ENCODE assay signal across 13 cellular contexts in the genomic region with DNA sequence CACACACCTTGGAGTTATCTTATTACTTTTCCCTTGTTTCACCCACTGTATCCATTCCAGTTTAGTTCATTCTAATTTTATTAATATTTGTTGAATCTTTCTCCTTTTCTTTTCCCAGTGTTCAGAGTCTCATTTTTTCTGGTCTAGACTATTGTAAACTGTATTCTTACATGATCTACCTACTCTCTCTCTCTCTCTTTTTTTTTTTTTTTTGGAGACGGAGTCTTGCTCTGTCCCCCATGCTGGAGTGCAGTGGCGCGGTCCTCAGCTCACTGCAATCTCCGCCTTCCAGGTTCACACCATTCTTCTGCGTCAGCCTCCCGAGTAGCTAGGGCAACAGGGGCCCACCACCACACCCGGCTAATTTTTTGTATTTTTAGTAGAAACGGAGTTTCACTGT. TPM values are rescaled to one million over a fixed set of nuclear protein-coding genes. Genes with fewer than 3 reads are reported as not detected.
A peak's percentile ranks its signal among the peaks of the same experiment; 100 is the strongest.
DNase-seq lines count a peak whose midpoint lies in the region; ATAC-seq and TF ChIP-seq lines count a peak whose summit lies in the region.
"Had no signal": no experiment of that assay in that cellular context is flagged by ENCODE, and none has a peak within 500 bp of the region (broad histone marks: within the 10 kb centered on the region; RNA-seq: fewer than 3 reads in every experiment).

No MANE protein-coding gene starts in this region.

- H3K4me1 Mint-ChIP-seq in CD4-positive, alpha-beta T cell (ENCODE audit: low read depth) = peaks cover 60% of the 10 kb centered on the region
- peaks cover 58% of the 10 kb centered on the region for H3K4me1 Mint-ChIP-seq in central memory CD8-positive, alpha-beta T cell

- no peaks in the 10 kb centered on the region for H3K9me2 ChIP-seq in neural cell (ENCODE audit: insufficient read depth, low read length)

- peak overlapping the region; percentile 89 for H3K4me2 ChIP-seq in neural cell (ENCODE audit: low read length)

- intact Hi-C loops in CD4-positive, alpha-beta T cell (cut with DNase I, micrococcal nuclease) = loop anchor here (2.0 kb wide), 2 partner anchors 53 to 293 kb away; no protein-coding TSS in a partner anchor

- H3K9ac ChIP-seq in neural cell (ENCODE audit: low read length) = no peak overlapping the region

- no peaks in the 10 kb centered on the region for H3K36me3 ChIP-seq in neural cell (ENCODE audit: insufficient read depth, low read length)

- CTCF ChIA-PET in CD4-positive, alpha-beta T cell (lab: Charles Lee) = no interaction called here

- no peaks in the 10 kb centered on the region for H3K9me3 Mint-ChIP-seq in CD4-positive, alpha-beta T cell
- H3K9me3 Mint-ChIP-seq in central memory CD8-positive, alpha-beta T cell = no peaks in the 10 kb centered on the region

- TF ChIP-seq CTCF in CD4-positive, alpha-beta T cell (IDR thresholded peaks at IDR 0.05) = no peak
- TF ChIP-seq CTCF in NB4 (IDR thresholded peaks at IDR 0.05; ENCODE audit: low read depth, low read length) (no peak), neural cell (IDR thresholded peaks at IDR 0.05; ENCODE audit: poor library complexity, severe bottlenecking) (no peak)

- H3F3A ChIP-seq in neural cell (ENCODE audit: insufficient read depth, low read length, poor library complexity, severe bottlenecking) = no peaks in the 10 kb centered on the region

- no peak for TF ChIP-seq RAD21 in neural cell (conservative IDR thresholded peaks at IDR 0.05)

- H3K4me3 ChIP-seq in NB4 (ENCODE audit: low read depth, low read length) (peak overlapping the region; percentile 99), neural cell (ENCODE audit: low read length) (peak overlapping the region; percentile 80)
- H3K4me3 ChIP-seq: mucosa of descending colon had no signal

- no peak overlapping the region for H3K27ac ChIP-seq in CD4-positive, alpha-beta T cell (ENCODE audit: low read depth, low read length)
- no peak overlapping the region for H3K27ac ChIP-seq in neural cell (ENCODE audit: low read length)

- DNase-seq in CD4-positive, alpha-beta T cell = no peak
- DNase-seq in NB4 (ENCODE audit: low read depth) = no peak
- DNase-seq in central memory CD8-positive, alpha-beta T cell (ENCODE audit: low spot score in 2 of 2) = no peak
- no peak for DNase-seq in dermis blood vessel endothelial cell
- DNase-seq in RKO (ENCODE audit: low spot score) = no peak
- no peak for DNase-seq in activated effector memory CD4-positive, alpha-beta T cell treated with anti-CD3 and anti-CD28 coated beads, Interleukin-2, amount 50 U/mL, for 16 hours
- DNase-seq: adrenal gland, mucosa of descending colon, NCI-H187 had no signal

- TF ChIP-seq EP300 in neural cell (conservative IDR thresholded peaks at IDR 0.05; ENCODE audit: poor library complexity, severe bottlenecking) = no peak

- no peak for ATAC-seq in CD4-positive, alpha-beta T cell (ENCODE audit: poor library complexity)
- no peak for ATAC-seq in central memory CD8-positive, alpha-beta T cell (replicated peaks; ENCODE audit: extremely low read depth, poor library complexity, severe bottlenecking)
- no peak for ATAC-seq in GM19397 (IDR thresholded peaks at IDR 0.05; ENCODE audit: unreplicated experiment)
- ATAC-seq: activated CD4-positive, CD25-positive, alpha-beta regulatory T cell treated with anti-CD3 and anti-CD28 coated beads, Interleukin-2, amount 50 U/mL, for 24 hours; mucosa of descending colon; Panc1 had no signal

- H3K79me2 ChIP-seq in neural cell (replicated peaks; ENCODE audit: insufficient read depth, low read length) = peaks cover 23% of the 10 kb centered on the region

- peak overlapping the region; percentile 3 for H3K27ac Mint-ChIP-seq in CD4-positive, alpha-beta T cell
- peak overlapping the region; percentile 100 for H3K27ac Mint-ChIP-seq in central memory CD8-positive, alpha-beta T cell (ENCODE audit: low read depth)

- H3K9me3 ChIP-seq in CD4-positive, alpha-beta T cell (ENCODE audit: control insufficient read depth, low read length) = no peaks in the 10 kb centered on the region
- no peaks in the 10 kb centered on the region for H3K9me3 ChIP-seq in neural cell (ENCODE audit: low read length)
- H3K9me3 ChIP-seq: adrenal gland, mucosa of descending colon had no signal

- no peaks in the 10 kb centered on the region for H3K27me3 Mint-ChIP-seq in CD4-positive, alpha-beta T cell
- no peaks in the 10 kb centered on the region for H3K27me3 Mint-ChIP-seq in central memory CD8-positive, alpha-beta T cell

- POLR2A ChIA-PET in CD4-positive, alpha-beta T cell (lab: Charles Lee) = interaction anchor here (3.3 kb wide), 1 partner anchor 295 kb away, joined by 37 read pairs; a partner anchor contains a TSS

- H3K36me3 Mint-ChIP-seq in CD4-positive, alpha-beta T cell (ENCODE audit: low read depth) = peaks cover 57% of the 10 kb centered on the region
- H3K36me3 Mint-ChIP-seq in central memory CD8-positive, alpha-beta T cell (ENCODE audit: insufficient read depth) = peaks cover 34% of the 10 kb centered on the region

- no peak overlapping the region for H2AFZ ChIP-seq in neural cell (ENCODE audit: low read depth, low read length)

- H3K27me3 ChIP-seq in CD4-positive, alpha-beta T cell (ENCODE audit: control insufficient read depth, insufficient read depth, low read length) = no peaks in the 10 kb centered on the region
- H3K27me3 ChIP-seq in neural cell (ENCODE audit: insufficient read depth, low read depth, low read length) = no peaks in the 10 kb centered on the region
- H3K27me3 ChIP-seq: adrenal gland had no signal

- no peaks in the 10 kb centered on the region for H4K20me1 ChIP-seq in neural cell (ENCODE audit: insufficient read depth)

- no peak for TF ChIP-seq POLR2A in NB4 (IDR thresholded peaks at IDR 0.05; ENCODE audit: extremely low read depth, insufficient read length)

- H3K4me3 Mint-ChIP-seq in CD4-positive, alpha-beta T cell = peak overlapping the region; percentile 99
- peak overlapping the region; percentile 47 for H3K4me3 Mint-ChIP-seq in central memory CD8-positive, alpha-beta T cell

TF ChIP-seq in neural cell, 6 proteins besides CTCF, POLR2A, EP300 and RAD21:
- TF ChIP-seq SMC3 (conservative IDR thresholded peaks at IDR 0.05; ENCODE audit: poor library complexity) (no peak), TAF1 (IDR thresholded peaks at IDR 0.05; ENCODE audit: low read depth) (no peak), POLR2AphosphoS5 (IDR thresholded peaks at IDR 0.05) (no peak), MXI1 (conservative IDR thresholded peaks at IDR 0.05; ENCODE audit: poor library complexity, severe bottlenecking) (no peak), EZH2 (IDR thresholded peaks at IDR 0.05; ENCODE audit: borderline replicate concordance, insufficient read depth, low read length, poor library complexity, severe bottlenecking) (no peak)
- TF ChIP-seq, protein P1, sequence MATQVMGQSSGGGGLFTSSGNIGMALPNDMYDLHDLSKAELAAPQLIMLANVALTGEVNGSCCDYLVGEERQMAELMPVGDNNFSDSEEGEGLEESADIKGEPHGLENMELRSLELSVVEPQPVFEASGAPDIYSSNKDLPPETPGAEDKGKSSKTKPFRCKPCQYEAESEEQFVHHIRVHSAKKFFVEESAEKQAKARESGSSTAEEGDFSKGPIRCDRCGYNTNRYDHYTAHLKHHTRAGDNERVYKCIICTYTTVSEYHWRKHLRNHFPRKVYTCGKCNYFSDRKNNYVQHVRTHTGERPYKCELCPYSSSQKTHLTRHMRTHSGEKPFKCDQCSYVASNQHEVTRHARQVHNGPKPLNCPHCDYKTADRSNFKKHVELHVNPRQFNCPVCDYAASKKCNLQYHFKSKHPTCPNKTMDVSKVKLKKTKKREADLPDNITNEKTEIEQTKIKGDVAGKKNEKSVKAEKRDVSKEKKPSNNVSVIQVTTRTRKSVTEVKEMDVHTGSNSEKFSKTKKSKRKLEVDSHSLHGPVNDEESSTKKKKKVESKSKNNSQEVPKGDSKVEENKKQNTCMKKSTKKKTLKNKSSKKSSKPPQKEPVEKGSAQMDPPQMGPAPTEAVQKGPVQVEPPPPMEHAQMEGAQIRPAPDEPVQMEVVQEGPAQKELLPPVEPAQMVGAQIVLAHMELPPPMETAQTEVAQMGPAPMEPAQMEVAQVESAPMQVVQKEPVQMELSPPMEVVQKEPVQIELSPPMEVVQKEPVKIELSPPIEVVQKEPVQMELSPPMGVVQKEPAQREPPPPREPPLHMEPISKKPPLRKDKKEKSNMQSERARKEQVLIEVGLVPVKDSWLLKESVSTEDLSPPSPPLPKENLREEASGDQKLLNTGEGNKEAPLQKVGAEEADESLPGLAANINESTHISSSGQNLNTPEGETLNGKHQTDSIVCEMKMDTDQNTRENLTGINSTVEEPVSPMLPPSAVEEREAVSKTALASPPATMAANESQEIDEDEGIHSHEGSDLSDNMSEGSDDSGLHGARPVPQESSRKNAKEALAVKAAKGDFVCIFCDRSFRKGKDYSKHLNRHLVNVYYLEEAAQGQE (IDR thresholded peaks at IDR 0.05; ENCODE audit: borderline replicate concordance) = no peak
TF ChIP-seq in neural cell: peak in this region for 0.

RNA-seq across cellular contexts. Expression of a gene that starts 2.1 kb away (rescaled TPM):
- 10 to 100 TPM in 1 of 2 experiments, 1 to 10 TPM in 1; 8.6 to 10.0 TPM for total RNA-seq in CD4-positive, alpha-beta T cell
- 11.5 and 16.1 TPM in 2 replicates for polyA plus RNA-seq in neural cell
- 20.8 and 22.4 TPM in 2 replicates for polyA minus RNA-seq in neural cell
- total RNA-seq in dermis blood vessel endothelial cell = 2.3 and 3.9 TPM in 2 replicates

RNA-seq across cellular contexts. Expression of a gene that starts 38.7 kb away (rescaled TPM):
- 100 to 1,000 TPM; 119 to 124 TPM for total RNA-seq in CD4-positive, alpha-beta T cell
- 81.7 and 82.4 TPM in 2 replicates for polyA plus RNA-seq in neural cell
- polyA minus RNA-seq in neural cell = 141 and 171 TPM in 2 replicates
- total RNA-seq in dermis blood vessel endothelial cell = 43.7 and 44.4 TPM in 2 replicates
